In the genomic region with DNA sequence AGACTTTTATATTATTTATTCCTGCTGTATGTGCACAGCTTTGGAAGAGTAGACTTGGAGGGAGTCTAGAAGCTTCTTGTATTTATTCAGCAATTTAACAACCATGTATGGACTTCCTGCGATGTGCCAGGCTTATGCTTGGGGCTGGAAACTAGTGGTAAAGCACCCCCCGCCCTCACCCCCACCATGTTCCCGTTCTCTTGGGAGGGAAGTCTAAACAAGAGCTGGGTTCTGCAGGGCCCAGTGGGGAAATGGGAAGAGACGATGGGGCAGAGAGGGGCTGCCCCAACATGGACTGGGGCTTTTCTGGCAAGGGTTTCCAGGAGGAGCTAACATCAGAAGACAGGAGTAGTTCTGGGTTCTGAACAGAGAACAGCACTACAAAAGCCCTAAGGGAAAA, we compare ENCODE assay signal across 13 cellular contexts. TPM values are rescaled to one million over a fixed set of nuclear protein-coding genes. Genes with fewer than 3 reads are reported as not detected.
DNase-seq lines count a peak whose midpoint lies in the region; ATAC-seq lines count a peak whose summit lies in the region.
"Had no signal": no experiment of that assay in that cellular context is flagged by ENCODE, and none has a peak within 500 bp of the region (broad histone marks: within the 10 kb centered on the region; RNA-seq: fewer than 3 reads in every experiment).

No MANE protein-coding gene starts in this region.

- DNase-seq in GF-D8 (lab: John Stamatoyannopoulos, UW) (peak; percentile 51), NCI-H1105 treated with DMSO at 0.1 percent for 48 hours (lab: John Stamatoyannopoulos, UW) (no peak)
- DNase-seq in activated CD8-positive, alpha-beta T cell treated with anti-CD3 and anti-CD28 coated beads, Interleukin-2, amount 10 ng/mL, durations not matched to agents 7 days and 5 days: no peak
- DNase-seq: activated CD4-positive, alpha-beta T cell treated with anti-CD3 and anti-CD28 coated beads for 48 hours; COR-L47; foreskin melanocyte; NCI-H1694 treated with DMSO at 0.1 percent for 48 hours had no signal

- peaks cover 24% of the 10 kb centered on the region for H3K4me1 ChIP-seq in iPS-15b (ENCODE audit: control insufficient read depth, insufficient read depth, low read length)
- peaks cover 77 to 86% (median 77%) of the 10 kb centered on the region in 3 donors for H3K4me1 ChIP-seq in skeletal muscle tissue (ENCODE audit: control insufficient read depth in 3 of 3, insufficient read depth in 3 of 3, low read length in 3 of 3)

- no peak for ATAC-seq in activated CD8-positive, alpha-beta T cell treated with anti-CD3 and anti-CD28 coated beads, Interleukin-2, amount 10 ng/mL, durations not matched to agents 7 days and 5 days
- ATAC-seq in GM21447 (IDR thresholded peaks at IDR 0.05; ENCODE audit: unreplicated experiment) (no peak), HG02678 (IDR thresholded peaks at IDR 0.05; ENCODE audit: unreplicated experiment) (no peak), HG03565 (IDR thresholded peaks at IDR 0.05; ENCODE audit: unreplicated experiment) (no peak)
- ATAC-seq: Panc1 had no signal

- no peaks in the 10 kb centered on the region for H3K36me3 ChIP-seq in iPS-15b (ENCODE audit: control insufficient read depth, insufficient read depth, low read length)
- peaks cover 16 to 23% (median 23%) of the 10 kb centered on the region in 3 donors for H3K36me3 ChIP-seq in skeletal muscle tissue (ENCODE audit: control insufficient read depth in 3 of 3, insufficient read depth in 3 of 3, low read length in 3 of 3)

- H3K27me3 ChIP-seq in iPS-15b (ENCODE audit: control insufficient read depth, insufficient read depth, low read length) (no peaks in the 10 kb centered on the region), skeletal muscle tissue (ENCODE audit: control insufficient read depth in 3 of 3, insufficient read depth in 3 of 3, low read length in 3 of 3) (no peaks in the 10 kb centered on the region)

- H3K4me3 ChIP-seq in iPS-15b (ENCODE audit: low read depth, low read length) (no peak overlapping the region), skeletal muscle tissue (ENCODE audit: low read length in 3 of 3) (no peak overlapping the region)

- H3K9me3 ChIP-seq in iPS-15b (ENCODE audit: control insufficient read depth, insufficient read depth, low read length) (no peaks in the 10 kb centered on the region), skeletal muscle tissue (ENCODE audit: control insufficient read depth in 3 of 3, low read length in 3 of 3) (no peaks in the 10 kb centered on the region)

- H3K9ac ChIP-seq in iPS-15b (ENCODE audit: low read depth, low read length): peak overlapping the region; percentile 16
- H3K9ac ChIP-seq in skeletal muscle tissue (ENCODE audit: low read depth in 1 of 3, low read length in 3 of 3): peak overlapping the region in 2 of 3 donors; percentile 19 to 62

- peak overlapping the region; percentile 80 for H3K27ac Mint-ChIP-seq in activated CD8-positive, alpha-beta T cell treated with anti-CD3 and anti-CD28 coated beads, Interleukin-2, amount 10 ng/mL, durations not matched to agents 7 days and 5 days

- no peaks in the 10 kb centered on the region for H3K9me3 Mint-ChIP-seq in activated CD8-positive, alpha-beta T cell treated with anti-CD3 and anti-CD28 coated beads, Interleukin-2, amount 10 ng/mL, durations not matched to agents 7 days and 5 days (ENCODE audit: insufficient read depth)

- peaks cover 36% of the 10 kb centered on the region for H3K4me1 Mint-ChIP-seq in activated CD8-positive, alpha-beta T cell treated with anti-CD3 and anti-CD28 coated beads, Interleukin-2, amount 10 ng/mL, durations not matched to agents 7 days and 5 days (ENCODE audit: low read depth)

- no peaks in the 10 kb centered on the region for H3K27me3 Mint-ChIP-seq in activated CD8-positive, alpha-beta T cell treated with anti-CD3 and anti-CD28 coated beads, Interleukin-2, amount 10 ng/mL, durations not matched to agents 7 days and 5 days (ENCODE audit: low read depth)

- POLR2A ChIA-PET in activated CD8-positive, alpha-beta T cell treated with anti-CD3 and anti-CD28 coated beads, Interleukin-2, amount 10 ng/mL, durations not matched to agents 7 days and 5 days (lab: Charles Lee): interaction anchor here (0.6 kb wide), 1 partner anchor 1005 kb away, joined by 3 read pairs; the partner anchor contains the start of gene TIMM23

- H3K4me3 Mint-ChIP-seq in activated CD8-positive, alpha-beta T cell treated with anti-CD3 and anti-CD28 coated beads, Interleukin-2, amount 10 ng/mL, durations not matched to agents 7 days and 5 days: no peak overlapping the region

- CTCF ChIA-PET in activated CD8-positive, alpha-beta T cell treated with anti-CD3 and anti-CD28 coated beads, Interleukin-2, amount 10 ng/mL, durations not matched to agents 7 days and 5 days (lab: Charles Lee): interaction anchor here (1.4 to 7.7 kb wide), 6 partner anchors 9 to 35 kb away, joined by 4 to 53 read pairs (median 6); partner anchors contain the start of gene DEPP1

- peak overlapping the region; percentile 39 for H3K27ac ChIP-seq in skeletal muscle tissue (ENCODE audit: low read depth, low read length)

- no peaks in the 10 kb centered on the region for H3K36me3 Mint-ChIP-seq in activated CD8-positive, alpha-beta T cell treated with anti-CD3 and anti-CD28 coated beads, Interleukin-2, amount 10 ng/mL, durations not matched to agents 7 days and 5 days (ENCODE audit: low read depth)

RNA-seq across cellular contexts. Expression of gene RASSF4, which starts 8.0 kb away (rescaled TPM):
- 1 to 10 TPM in 1 of 2 experiments, under 1 TPM in 1; 0.76 to 1.6 TPM for total RNA-seq in activated CD8-positive, alpha-beta T cell treated with anti-CD3 and anti-CD28 coated beads, Interleukin-2, amount 10 ng/mL, durations not matched to agents 7 days and 5 days
- total RNA-seq in skeletal muscle tissue: 21.4 TPM

RNA-seq across cellular contexts. Expression of gene DEPP1, which starts 11.0 kb away (rescaled TPM):
- total RNA-seq in activated CD8-positive, alpha-beta T cell treated with anti-CD3 and anti-CD28 coated beads, Interleukin-2, amount 10 ng/mL, durations not matched to agents 7 days and 5 days: not detected
- 12.5 TPM for total RNA-seq in skeletal muscle tissue

RNA-seq across cellular contexts. Expression of gene ZNF22, which starts 33.1 kb away (rescaled TPM):
- total RNA-seq in activated CD8-positive, alpha-beta T cell treated with anti-CD3 and anti-CD28 coated beads, Interleukin-2, amount 10 ng/mL, durations not matched to agents 7 days and 5 days: 10 to 100 TPM; 44.6 to 45.2 TPM
- 25.6 TPM for total RNA-seq in skeletal muscle tissue

RNA-seq across cellular contexts. Expression of gene TMEM72, which starts 56.5 kb away (rescaled TPM):
- total RNA-seq in activated CD8-positive, alpha-beta T cell treated with anti-CD3 and anti-CD28 coated beads, Interleukin-2, amount 10 ng/mL, durations not matched to agents 7 days and 5 days: not detected
- under 0.01 TPM for total RNA-seq in skeletal muscle tissue

Comparison
In these comparisons a context has a peak if more than half of its experiments do, and no peak if none do; other contexts are left out.
1. RNA of gene DEPP1, which starts 11.0 kb away (total RNA-seq): 12.5 TPM in skeletal muscle tissue (single experiment); not detected in activated CD8-positive, alpha-beta T cell treated with anti-CD3 and anti-CD28 coated beads, Interleukin-2, amount 10 ng/mL, durations not matched to agents 7 days and 5 days; every median in the first group is over 10 times any median in the second.